Comparison of ENCODE assay signal across 16 cellular contexts in genomic region chr3:152176241-152176640, GRCh38.
DNase-seq lines count a peak whose midpoint lies in the region; FAIRE-seq and TF ChIP-seq lines count a peak whose summit lies in the region.
"Had no signal": no experiment of that assay in that cellular context is flagged by ENCODE, and none has a peak within 500 bp of the region (broad histone marks: within the 10 kb centered on the region; RNA-seq: fewer than 3 reads in every experiment).

No MANE protein-coding gene starts in this region.

- TF ChIP-seq EP300 in sigmoid colon (IDR thresholded peaks at IDR 0.05) = no peak

- H3K79me2 ChIP-seq in mammary epithelial cell (ENCODE audit: insufficient read depth, low read length) = no peaks in the 10 kb centered on the region

- H3K27ac ChIP-seq in mammary epithelial cell (ENCODE audit: insufficient read depth, low read depth, low read length) = no peak overlapping the region
- H3K27ac ChIP-seq in breast epithelium = no peak overlapping the region
- H3K27ac ChIP-seq in SK-N-MC = no peak overlapping the region
- no peak overlapping the region for H3K27ac ChIP-seq in sigmoid colon
- H3K27ac ChIP-seq: cardiac muscle cell had no signal

- H2AFZ ChIP-seq in mammary epithelial cell (ENCODE audit: low read depth, low read length) = no peak overlapping the region

- peak overlapping the region; percentile 59 for H3K4me2 ChIP-seq in mammary epithelial cell (ENCODE audit: insufficient read depth, low read depth, low read length)

- no peak for FAIRE-seq in urothelium cell line (lab: Jason Lieb, UNC)
- FAIRE-seq: A204.1 had no signal

- DNase-seq in mammary epithelial cell = no peak
- DNase-seq in breast epithelium (ENCODE audit: low spot score in 2 of 2) = no peak
- DNase-seq in SK-N-MC (ENCODE audit: low read depth, low spot score) = no peak
- peak; percentile 14 for DNase-seq in fibroblast of gingiva (ENCODE audit: low read depth)
- peak; percentile 8 for DNase-seq in urothelium cell line (ENCODE audit: low spot score)
- no peak for DNase-seq in sigmoid colon
- no peak for DNase-seq in 8988T
- no peak for DNase-seq in H7
- DNase-seq: activated CD4-positive, alpha-beta T cell treated with anti-CD3 and anti-CD28 coated beads, Interleukin-2, amount 50 U/mL, for 1 hour; activated naive CD4-positive, alpha-beta T cell treated with anti-CD3 and anti-CD28 coated beads, Interleukin-2, amount 10 ng/mL, durations not matched to agents 7 days and 5 days; activated T-cell treated with anti-CD3 and anti-CD28 coated beads for 4 hours; islet precursor cell; NCI-H2029; NCI-H524 treated with DMSO at 0.1 percent for 48 hours had no signal

- H3K36me3 ChIP-seq in mammary epithelial cell (ENCODE audit: insufficient read depth, low read length) (no peaks in the 10 kb centered on the region), breast epithelium (no peaks in the 10 kb centered on the region), SK-N-MC (ENCODE audit: insufficient read depth, low read length) (no peaks in the 10 kb centered on the region), sigmoid colon (no peaks in the 10 kb centered on the region), H7 (replicated peaks; ENCODE audit: control insufficient read depth, insufficient read depth, low read length) (no peaks in the 10 kb centered on the region)
- H3K36me3 ChIP-seq: cardiac muscle cell had no signal

- H3K4me3 ChIP-seq in mammary epithelial cell (replicated peaks in 1 of 3; ENCODE audit: insufficient read depth in 1 of 3, low read depth in 2 of 3, low read length in 3 of 3) = no peak overlapping the region
- H3K4me3 ChIP-seq in breast epithelium = no peak overlapping the region
- H3K4me3 ChIP-seq in SK-N-MC = no peak overlapping the region
- H3K4me3 ChIP-seq in sigmoid colon = no peak overlapping the region
- H3K4me3 ChIP-seq in H7 (ENCODE audit: insufficient read depth, low read depth, low read length) = no peak overlapping the region
- H3K4me3 ChIP-seq: cardiac muscle cell had no signal

- H4K20me1 ChIP-seq in mammary epithelial cell (ENCODE audit: insufficient read depth, low read length) = no peaks in the 10 kb centered on the region

- TF ChIP-seq POLR2A in breast epithelium (IDR thresholded peaks at IDR 0.05) = no peak
- TF ChIP-seq POLR2A in sigmoid colon (IDR thresholded peaks at IDR 0.05) = no peak

- dilution Hi-C loops in mammary epithelial cell (cut with HindIII; ENCODE audit: low sequenced_read_pairs) = no loop called here

- in situ Hi-C loops in mammary epithelial cell (cut with MboI; ENCODE audit: low sequenced_read_pairs in 2 of 2) = no loop called here

- H3K27me3 ChIP-seq in mammary epithelial cell (ENCODE audit: insufficient read depth, low read length) (no peaks in the 10 kb centered on the region), breast epithelium (no peaks in the 10 kb centered on the region), sigmoid colon (no peaks in the 10 kb centered on the region), H7 (ENCODE audit: control insufficient read depth, insufficient read depth, low read length) (no peaks in the 10 kb centered on the region)
- H3K27me3 ChIP-seq: cardiac muscle cell had no signal

- 58% methylated on average over 2 of the region's 2 CpGs for WGBS in mammary epithelial cell (ENCODE audit: low coverage, missing lambda C conversion rate)
- WGBS in sigmoid colon, 2 donors = 75 to 89% methylated on average over 2 of the region's 2 CpGs

- H3K9me3 ChIP-seq in mammary epithelial cell (replicated peaks; ENCODE audit: insufficient read depth, low read length) (no peaks in the 10 kb centered on the region), breast epithelium (no peaks in the 10 kb centered on the region), SK-N-MC (ENCODE audit: low read depth, low read length) (no peaks in the 10 kb centered on the region), sigmoid colon (no peaks in the 10 kb centered on the region)

- TF ChIP-seq CTCF in mammary epithelial cell (conservative IDR thresholded peaks at IDR 0.05 in 1 of 2, IDR thresholded peaks at IDR 0.05 in 1 of 2; ENCODE audit: extremely low read depth in 1 of 2, insufficient read depth in 1 of 2, low read depth in 1 of 2, low read length in 2 of 2) (no peak), breast epithelium (IDR thresholded peaks at IDR 0.05) (no peak), sigmoid colon (IDR thresholded peaks at IDR 0.05) (no peak)

- BruUV-seq in mammary epithelial cell (replicated peaks; lab: Mats Ljungman, UMichigan) = no TSS peak

- intact Hi-C loops in mammary epithelial cell (cut with micrococcal nuclease) (no loop called here), breast epithelium (cut with DNase I; ENCODE audit: low total_unique reads) (loop anchor here (5.0 kb wide), 1 partner anchor 484 kb away; no protein-coding TSS in a partner anchor), sigmoid colon (cut with DNase I) (no loop called here)

- CTCF ChIA-PET in mammary epithelial cell (lab: Charles Lee; ENCODE audit: low non-redundant PET) = no interaction called here

- H3K9ac ChIP-seq in mammary epithelial cell (ENCODE audit: insufficient read depth, low read length) (no peak overlapping the region), SK-N-MC (ENCODE audit: insufficient read length) (peak overlapping the region; percentile 8)

- H3K4me1 ChIP-seq in mammary epithelial cell (ENCODE audit: insufficient read depth, low read length) = peaks cover 17% of the 10 kb centered on the region
- no peaks in the 10 kb centered on the region for H3K4me1 ChIP-seq in breast epithelium
- H3K4me1 ChIP-seq in sigmoid colon = peaks cover 0 to 18% (median 7%) of the 10 kb centered on the region in 4 donors

Comparison
In these comparisons a context has a peak if more than half of its experiments do, and no peak if none do; other contexts are left out.
1. DNase-seq: peak in fibroblast of gingiva (single experiment) and urothelium cell line (single experiment); none in mammary epithelial cell (single experiment), breast epithelium (0 of 2), SK-N-MC (single experiment), sigmoid colon (single experiment), 8988T (single experiment) and H7 (single experiment).